1 cellular context compared by ENCODE assay signal in genomic region chr16:4176794-4177438, GRCh38.
A peak's percentile ranks its signal among the peaks of the same experiment; 100 is the strongest.
TF ChIP-seq lines count a peak whose summit lies in the region.

No MANE protein-coding gene starts in this region.

TF ChIP-seq in GM12878, 131 proteins besides CTCF, POLR2A, EP300 and RAD21 (continued from another document):
- TF ChIP-seq, protein P1, sequence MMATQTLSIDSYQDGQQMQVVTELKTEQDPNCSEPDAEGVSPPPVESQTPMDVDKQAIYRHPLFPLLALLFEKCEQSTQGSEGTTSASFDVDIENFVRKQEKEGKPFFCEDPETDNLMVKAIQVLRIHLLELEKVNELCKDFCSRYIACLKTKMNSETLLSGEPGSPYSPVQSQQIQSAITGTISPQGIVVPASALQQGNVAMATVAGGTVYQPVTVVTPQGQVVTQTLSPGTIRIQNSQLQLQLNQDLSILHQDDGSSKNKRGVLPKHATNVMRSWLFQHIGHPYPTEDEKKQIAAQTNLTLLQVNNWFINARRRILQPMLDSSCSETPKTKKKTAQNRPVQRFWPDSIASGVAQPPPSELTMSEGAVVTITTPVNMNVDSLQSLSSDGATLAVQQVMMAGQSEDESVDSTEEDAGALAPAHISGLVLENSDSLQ (IDR thresholded peaks at IDR 0.05): no peak
- TF ChIP-seq CEBPB (IDR thresholded peaks at IDR 0.05; ENCODE audit: borderline replicate concordance in 1 of 2, low read depth in 2 of 2, low read length in 2 of 2): no peak
- no peak for TF ChIP-seq NRF1 (conservative IDR thresholded peaks at IDR 0.05; ENCODE audit: low read depth, low read length)
- TF ChIP-seq, protein P2, sequence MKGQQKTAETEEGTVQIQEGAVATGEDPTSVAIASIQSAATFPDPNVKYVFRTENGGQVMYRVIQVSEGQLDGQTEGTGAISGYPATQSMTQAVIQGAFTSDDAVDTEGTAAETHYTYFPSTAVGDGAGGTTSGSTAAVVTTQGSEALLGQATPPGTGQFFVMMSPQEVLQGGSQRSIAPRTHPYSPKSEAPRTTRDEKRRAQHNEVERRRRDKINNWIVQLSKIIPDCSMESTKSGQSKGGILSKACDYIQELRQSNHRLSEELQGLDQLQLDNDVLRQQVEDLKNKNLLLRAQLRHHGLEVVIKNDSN (IDR thresholded peaks at IDR 0.05; ENCODE audit: borderline replicate concordance, extremely low read length, insufficient read depth, low read depth, low read length): no peak
- no peak for TF ChIP-seq STAT3 (IDR thresholded peaks at IDR 0.05; ENCODE audit: low read depth, low read length)
- no peak for TF ChIP-seq ZZZ3 (IDR thresholded peaks at IDR 0.05; ENCODE audit: control insufficient read depth, insufficient read length, low read depth)
- no peak for TF ChIP-seq ZNF207 (IDR thresholded peaks at IDR 0.05; ENCODE audit: borderline replicate concordance)
- TF ChIP-seq SRF (IDR thresholded peaks at IDR 0.05; ENCODE audit: low read depth in 2 of 2, low read length in 2 of 2): no peak
- no peak for TF ChIP-seq PRDM15 (CRISPR knock-in tag; IDR thresholded peaks at IDR 0.05)
- TF ChIP-seq WRNIP1 (IDR thresholded peaks at IDR 0.05; ENCODE audit: borderline replicate concordance, low read depth, low read length): no peak
- no peak for TF ChIP-seq ZNF622 (IDR thresholded peaks at IDR 0.05)
- TF ChIP-seq BACH1 (IDR thresholded peaks at IDR 0.05; ENCODE audit: borderline replicate concordance): no peak
- TF ChIP-seq NR2C1 (IDR thresholded peaks at IDR 0.05): no peak
- TF ChIP-seq DPF2 (IDR thresholded peaks at IDR 0.05): 0 out of 2 replicates have a peak, but pooled peaks have one; percentile 37
- no peak for TF ChIP-seq MTA2 (IDR thresholded peaks at IDR 0.05; ENCODE audit: low read depth)
- TF ChIP-seq MYB (IDR thresholded peaks at IDR 0.05; ENCODE audit: borderline replicate concordance, low read depth, low read length): no peak
